1 cellular context compared by ENCODE assay signal in the genomic region with DNA sequence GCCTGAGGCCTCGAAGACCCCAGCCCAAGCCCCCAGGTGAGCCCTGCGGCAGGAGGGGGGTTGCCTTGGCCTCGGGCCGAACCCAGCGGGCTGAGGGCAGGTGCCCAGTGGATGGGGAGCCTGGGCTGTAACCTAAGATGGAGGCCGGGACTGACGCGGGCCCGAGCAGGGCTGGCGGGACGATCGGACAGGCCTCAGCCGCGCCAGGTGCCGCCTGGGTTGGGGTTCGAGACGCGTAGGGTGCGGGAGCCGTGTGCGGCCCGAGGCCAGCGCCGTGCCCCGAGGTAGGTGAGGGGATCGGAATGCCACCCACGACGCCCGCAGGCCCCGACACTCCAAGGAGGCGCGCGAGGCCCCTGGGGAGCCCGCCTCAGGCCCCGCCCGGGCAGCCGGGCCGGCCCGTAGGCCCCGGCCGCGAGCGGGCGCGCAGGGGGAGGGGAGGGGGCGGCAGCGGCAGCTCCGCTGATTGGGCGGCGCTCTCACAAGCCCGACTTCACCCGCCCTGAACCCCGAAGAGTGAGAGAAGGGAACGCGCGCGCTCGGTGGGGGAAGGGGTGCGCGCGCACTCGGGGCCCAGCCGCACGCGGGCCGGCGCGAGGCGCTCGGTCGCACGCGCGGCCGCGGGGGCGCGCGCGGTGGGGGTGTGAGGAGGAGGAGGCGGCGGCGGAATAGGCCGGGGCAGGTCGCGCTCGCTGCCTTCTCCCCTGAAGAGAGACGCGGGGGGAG.
TF ChIP-seq lines count a peak whose summit lies in the region.

A gene with protein sequence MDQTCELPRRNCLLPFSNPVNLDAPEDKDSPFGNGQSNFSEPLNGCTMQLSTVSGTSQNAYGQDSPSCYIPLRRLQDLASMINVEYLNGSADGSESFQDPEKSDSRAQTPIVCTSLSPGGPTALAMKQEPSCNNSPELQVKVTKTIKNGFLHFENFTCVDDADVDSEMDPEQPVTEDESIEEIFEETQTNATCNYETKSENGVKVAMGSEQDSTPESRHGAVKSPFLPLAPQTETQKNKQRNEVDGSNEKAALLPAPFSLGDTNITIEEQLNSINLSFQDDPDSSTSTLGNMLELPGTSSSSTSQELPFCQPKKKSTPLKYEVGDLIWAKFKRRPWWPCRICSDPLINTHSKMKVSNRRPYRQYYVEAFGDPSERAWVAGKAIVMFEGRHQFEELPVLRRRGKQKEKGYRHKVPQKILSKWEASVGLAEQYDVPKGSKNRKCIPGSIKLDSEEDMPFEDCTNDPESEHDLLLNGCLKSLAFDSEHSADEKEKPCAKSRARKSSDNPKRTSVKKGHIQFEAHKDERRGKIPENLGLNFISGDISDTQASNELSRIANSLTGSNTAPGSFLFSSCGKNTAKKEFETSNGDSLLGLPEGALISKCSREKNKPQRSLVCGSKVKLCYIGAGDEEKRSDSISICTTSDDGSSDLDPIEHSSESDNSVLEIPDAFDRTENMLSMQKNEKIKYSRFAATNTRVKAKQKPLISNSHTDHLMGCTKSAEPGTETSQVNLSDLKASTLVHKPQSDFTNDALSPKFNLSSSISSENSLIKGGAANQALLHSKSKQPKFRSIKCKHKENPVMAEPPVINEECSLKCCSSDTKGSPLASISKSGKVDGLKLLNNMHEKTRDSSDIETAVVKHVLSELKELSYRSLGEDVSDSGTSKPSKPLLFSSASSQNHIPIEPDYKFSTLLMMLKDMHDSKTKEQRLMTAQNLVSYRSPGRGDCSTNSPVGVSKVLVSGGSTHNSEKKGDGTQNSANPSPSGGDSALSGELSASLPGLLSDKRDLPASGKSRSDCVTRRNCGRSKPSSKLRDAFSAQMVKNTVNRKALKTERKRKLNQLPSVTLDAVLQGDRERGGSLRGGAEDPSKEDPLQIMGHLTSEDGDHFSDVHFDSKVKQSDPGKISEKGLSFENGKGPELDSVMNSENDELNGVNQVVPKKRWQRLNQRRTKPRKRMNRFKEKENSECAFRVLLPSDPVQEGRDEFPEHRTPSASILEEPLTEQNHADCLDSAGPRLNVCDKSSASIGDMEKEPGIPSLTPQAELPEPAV (N-terminal part only) (plus strand): TSS at position 655 of the 726 bp plus-strand sequence. CDS start 1,331 bp downstream, outside the sequence.

TF ChIP-seq in WTC11, 78 proteins besides CTCF, POLR2A, EP300 and RAD21 (continued from another document and continues in another):
- TF ChIP-seq, protein P1, sequence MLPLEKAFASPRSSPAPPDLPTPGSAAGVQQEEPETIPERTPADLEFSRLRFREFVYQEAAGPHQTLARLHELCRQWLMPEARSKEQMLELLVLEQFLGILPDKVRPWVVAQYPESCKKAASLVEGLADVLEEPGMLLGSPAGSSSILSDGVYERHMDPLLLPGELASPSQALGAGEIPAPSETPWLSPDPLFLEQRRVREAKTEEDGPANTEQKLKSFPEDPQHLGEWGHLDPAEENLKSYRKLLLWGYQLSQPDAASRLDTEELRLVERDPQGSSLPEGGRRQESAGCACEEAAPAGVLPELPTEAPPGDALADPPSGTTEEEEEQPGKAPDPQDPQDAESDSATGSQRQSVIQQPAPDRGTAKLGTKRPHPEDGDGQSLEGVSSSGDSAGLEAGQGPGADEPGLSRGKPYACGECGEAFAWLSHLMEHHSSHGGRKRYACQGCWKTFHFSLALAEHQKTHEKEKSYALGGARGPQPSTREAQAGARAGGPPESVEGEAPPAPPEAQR (CRISPR knock-in tag; IDR thresholded peaks at IDR 0.05): peak; percentile 74; the same call in 1 of the 2 replicates
- no peak for TF ChIP-seq ZNF317 (CRISPR knock-in tag; IDR thresholded peaks at IDR 0.05; ENCODE audit: borderline replicate concordance, low read depth)
- TF ChIP-seq, protein P2, sequence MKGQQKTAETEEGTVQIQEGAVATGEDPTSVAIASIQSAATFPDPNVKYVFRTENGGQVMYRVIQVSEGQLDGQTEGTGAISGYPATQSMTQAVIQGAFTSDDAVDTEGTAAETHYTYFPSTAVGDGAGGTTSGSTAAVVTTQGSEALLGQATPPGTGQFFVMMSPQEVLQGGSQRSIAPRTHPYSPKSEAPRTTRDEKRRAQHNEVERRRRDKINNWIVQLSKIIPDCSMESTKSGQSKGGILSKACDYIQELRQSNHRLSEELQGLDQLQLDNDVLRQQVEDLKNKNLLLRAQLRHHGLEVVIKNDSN (CRISPR knock-in tag; IDR thresholded peaks at IDR 0.05): peak; percentile 58; the same call in 1 of the 2 replicates
- no peak for TF ChIP-seq HMGA2 (CRISPR knock-in tag; IDR thresholded peaks at IDR 0.05)
- TF ChIP-seq, protein P3, sequence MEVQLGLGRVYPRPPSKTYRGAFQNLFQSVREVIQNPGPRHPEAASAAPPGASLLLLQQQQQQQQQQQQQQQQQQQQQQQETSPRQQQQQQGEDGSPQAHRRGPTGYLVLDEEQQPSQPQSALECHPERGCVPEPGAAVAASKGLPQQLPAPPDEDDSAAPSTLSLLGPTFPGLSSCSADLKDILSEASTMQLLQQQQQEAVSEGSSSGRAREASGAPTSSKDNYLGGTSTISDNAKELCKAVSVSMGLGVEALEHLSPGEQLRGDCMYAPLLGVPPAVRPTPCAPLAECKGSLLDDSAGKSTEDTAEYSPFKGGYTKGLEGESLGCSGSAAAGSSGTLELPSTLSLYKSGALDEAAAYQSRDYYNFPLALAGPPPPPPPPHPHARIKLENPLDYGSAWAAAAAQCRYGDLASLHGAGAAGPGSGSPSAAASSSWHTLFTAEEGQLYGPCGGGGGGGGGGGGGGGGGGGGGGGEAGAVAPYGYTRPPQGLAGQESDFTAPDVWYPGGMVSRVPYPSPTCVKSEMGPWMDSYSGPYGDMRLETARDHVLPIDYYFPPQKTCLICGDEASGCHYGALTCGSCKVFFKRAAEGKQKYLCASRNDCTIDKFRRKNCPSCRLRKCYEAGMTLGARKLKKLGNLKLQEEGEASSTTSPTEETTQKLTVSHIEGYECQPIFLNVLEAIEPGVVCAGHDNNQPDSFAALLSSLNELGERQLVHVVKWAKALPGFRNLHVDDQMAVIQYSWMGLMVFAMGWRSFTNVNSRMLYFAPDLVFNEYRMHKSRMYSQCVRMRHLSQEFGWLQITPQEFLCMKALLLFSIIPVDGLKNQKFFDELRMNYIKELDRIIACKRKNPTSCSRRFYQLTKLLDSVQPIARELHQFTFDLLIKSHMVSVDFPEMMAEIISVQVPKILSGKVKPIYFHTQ (CRISPR knock-in tag; IDR thresholded peaks at IDR 0.05): no peak
- peak; percentile 84; the same call in 1 of the 2 replicates for TF ChIP-seq ZNF416 (CRISPR knock-in tag; IDR thresholded peaks at IDR 0.05)
- no peak for TF ChIP-seq CREM (CRISPR knock-in tag; IDR thresholded peaks at IDR 0.05)
- TF ChIP-seq, protein P4, sequence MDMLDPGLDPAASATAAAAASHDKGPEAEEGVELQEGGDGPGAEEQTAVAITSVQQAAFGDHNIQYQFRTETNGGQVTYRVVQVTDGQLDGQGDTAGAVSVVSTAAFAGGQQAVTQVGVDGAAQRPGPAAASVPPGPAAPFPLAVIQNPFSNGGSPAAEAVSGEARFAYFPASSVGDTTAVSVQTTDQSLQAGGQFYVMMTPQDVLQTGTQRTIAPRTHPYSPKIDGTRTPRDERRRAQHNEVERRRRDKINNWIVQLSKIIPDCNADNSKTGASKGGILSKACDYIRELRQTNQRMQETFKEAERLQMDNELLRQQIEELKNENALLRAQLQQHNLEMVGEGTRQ (CRISPR knock-in tag; IDR thresholded peaks at IDR 0.05): 0 out of 2 replicates have a peak, but pooled peaks have one; percentile 6
- TF ChIP-seq SP1 (CRISPR knock-in tag; conservative IDR thresholded peaks at IDR 0.05): peak; percentile 68
- TF ChIP-seq SMAD3 (CRISPR knock-in tag; IDR thresholded peaks at IDR 0.05; ENCODE audit: borderline replicate concordance): peak; percentile 24; the same call in 1 of the 2 replicates
- peak; percentile 35; the same call in 1 of the 2 replicates for TF ChIP-seq ZNF219 (CRISPR knock-in tag; IDR thresholded peaks at IDR 0.05; ENCODE audit: borderline replicate concordance)
- TF ChIP-seq ESRRA (CRISPR knock-in tag; IDR thresholded peaks at IDR 0.05; ENCODE audit: borderline replicate concordance): no peak
- TF ChIP-seq, protein P5, sequence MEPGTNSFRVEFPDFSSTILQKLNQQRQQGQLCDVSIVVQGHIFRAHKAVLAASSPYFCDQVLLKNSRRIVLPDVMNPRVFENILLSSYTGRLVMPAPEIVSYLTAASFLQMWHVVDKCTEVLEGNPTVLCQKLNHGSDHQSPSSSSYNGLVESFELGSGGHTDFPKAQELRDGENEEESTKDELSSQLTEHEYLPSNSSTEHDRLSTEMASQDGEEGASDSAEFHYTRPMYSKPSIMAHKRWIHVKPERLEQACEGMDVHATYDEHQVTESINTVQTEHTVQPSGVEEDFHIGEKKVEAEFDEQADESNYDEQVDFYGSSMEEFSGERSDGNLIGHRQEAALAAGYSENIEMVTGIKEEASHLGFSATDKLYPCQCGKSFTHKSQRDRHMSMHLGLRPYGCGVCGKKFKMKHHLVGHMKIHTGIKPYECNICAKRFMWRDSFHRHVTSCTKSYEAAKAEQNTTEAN (CRISPR knock-in tag; IDR thresholded peaks at IDR 0.05): no peak; the same call in 1 of the 2 replicates
- TF ChIP-seq, protein P6, sequence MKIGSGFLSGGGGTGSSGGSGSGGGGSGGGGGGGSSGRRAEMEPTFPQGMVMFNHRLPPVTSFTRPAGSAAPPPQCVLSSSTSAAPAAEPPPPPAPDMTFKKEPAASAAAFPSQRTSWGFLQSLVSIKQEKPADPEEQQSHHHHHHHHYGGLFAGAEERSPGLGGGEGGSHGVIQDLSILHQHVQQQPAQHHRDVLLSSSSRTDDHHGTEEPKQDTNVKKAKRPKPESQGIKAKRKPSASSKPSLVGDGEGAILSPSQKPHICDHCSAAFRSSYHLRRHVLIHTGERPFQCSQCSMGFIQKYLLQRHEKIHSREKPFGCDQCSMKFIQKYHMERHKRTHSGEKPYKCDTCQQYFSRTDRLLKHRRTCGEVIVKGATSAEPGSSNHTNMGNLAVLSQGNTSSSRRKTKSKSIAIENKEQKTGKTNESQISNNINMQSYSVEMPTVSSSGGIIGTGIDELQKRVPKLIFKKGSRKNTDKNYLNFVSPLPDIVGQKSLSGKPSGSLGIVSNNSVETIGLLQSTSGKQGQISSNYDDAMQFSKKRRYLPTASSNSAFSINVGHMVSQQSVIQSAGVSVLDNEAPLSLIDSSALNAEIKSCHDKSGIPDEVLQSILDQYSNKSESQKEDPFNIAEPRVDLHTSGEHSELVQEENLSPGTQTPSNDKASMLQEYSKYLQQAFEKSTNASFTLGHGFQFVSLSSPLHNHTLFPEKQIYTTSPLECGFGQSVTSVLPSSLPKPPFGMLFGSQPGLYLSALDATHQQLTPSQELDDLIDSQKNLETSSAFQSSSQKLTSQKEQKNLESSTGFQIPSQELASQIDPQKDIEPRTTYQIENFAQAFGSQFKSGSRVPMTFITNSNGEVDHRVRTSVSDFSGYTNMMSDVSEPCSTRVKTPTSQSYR (CRISPR knock-in tag; IDR thresholded peaks at IDR 0.05): 0 out of 2 replicates have a peak, but pooled peaks have one; percentile 14
- TF ChIP-seq, protein P7, sequence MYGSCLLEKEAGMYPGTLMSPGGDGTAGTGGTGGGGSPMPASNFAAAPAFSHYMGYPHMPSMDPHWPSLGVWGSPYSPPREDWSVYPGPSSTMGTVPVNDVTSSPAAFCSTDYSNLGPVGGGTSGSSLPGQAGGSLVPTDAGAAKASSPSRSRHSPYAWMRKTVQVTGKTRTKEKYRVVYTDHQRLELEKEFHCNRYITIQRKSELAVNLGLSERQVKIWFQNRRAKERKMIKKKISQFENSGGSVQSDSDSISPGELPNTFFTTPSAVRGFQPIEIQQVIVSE (CRISPR knock-in tag; IDR thresholded peaks at IDR 0.05; ENCODE audit: borderline replicate concordance): no peak
- TF ChIP-seq SOX15 (CRISPR knock-in tag; IDR thresholded peaks at IDR 0.05): no peak
- TF ChIP-seq NR1H2 (CRISPR knock-in tag; IDR thresholded peaks at IDR 0.05): no peak
- TF ChIP-seq, protein P8, sequence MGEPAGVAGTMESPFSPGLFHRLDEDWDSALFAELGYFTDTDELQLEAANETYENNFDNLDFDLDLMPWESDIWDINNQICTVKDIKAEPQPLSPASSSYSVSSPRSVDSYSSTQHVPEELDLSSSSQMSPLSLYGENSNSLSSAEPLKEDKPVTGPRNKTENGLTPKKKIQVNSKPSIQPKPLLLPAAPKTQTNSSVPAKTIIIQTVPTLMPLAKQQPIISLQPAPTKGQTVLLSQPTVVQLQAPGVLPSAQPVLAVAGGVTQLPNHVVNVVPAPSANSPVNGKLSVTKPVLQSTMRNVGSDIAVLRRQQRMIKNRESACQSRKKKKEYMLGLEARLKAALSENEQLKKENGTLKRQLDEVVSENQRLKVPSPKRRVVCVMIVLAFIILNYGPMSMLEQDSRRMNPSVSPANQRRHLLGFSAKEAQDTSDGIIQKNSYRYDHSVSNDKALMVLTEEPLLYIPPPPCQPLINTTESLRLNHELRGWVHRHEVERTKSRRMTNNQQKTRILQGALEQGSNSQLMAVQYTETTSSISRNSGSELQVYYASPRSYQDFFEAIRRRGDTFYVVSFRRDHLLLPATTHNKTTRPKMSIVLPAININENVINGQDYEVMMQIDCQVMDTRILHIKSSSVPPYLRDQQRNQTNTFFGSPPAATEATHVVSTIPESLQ (CRISPR knock-in tag; IDR thresholded peaks at IDR 0.05): no peak
- TF ChIP-seq, protein P9, sequence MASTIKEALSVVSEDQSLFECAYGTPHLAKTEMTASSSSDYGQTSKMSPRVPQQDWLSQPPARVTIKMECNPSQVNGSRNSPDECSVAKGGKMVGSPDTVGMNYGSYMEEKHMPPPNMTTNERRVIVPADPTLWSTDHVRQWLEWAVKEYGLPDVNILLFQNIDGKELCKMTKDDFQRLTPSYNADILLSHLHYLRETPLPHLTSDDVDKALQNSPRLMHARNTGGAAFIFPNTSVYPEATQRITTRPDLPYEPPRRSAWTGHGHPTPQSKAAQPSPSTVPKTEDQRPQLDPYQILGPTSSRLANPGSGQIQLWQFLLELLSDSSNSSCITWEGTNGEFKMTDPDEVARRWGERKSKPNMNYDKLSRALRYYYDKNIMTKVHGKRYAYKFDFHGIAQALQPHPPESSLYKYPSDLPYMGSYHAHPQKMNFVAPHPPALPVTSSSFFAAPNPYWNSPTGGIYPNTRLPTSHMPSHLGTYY (CRISPR knock-in tag; IDR thresholded peaks at IDR 0.05): no peak
- TF ChIP-seq, protein P10, sequence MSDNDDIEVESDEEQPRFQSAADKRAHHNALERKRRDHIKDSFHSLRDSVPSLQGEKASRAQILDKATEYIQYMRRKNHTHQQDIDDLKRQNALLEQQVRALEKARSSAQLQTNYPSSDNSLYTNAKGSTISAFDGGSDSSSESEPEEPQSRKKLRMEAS (CRISPR knock-in tag; IDR thresholded peaks at IDR 0.05): peak; percentile 78
- TF ChIP-seq, protein P11, sequence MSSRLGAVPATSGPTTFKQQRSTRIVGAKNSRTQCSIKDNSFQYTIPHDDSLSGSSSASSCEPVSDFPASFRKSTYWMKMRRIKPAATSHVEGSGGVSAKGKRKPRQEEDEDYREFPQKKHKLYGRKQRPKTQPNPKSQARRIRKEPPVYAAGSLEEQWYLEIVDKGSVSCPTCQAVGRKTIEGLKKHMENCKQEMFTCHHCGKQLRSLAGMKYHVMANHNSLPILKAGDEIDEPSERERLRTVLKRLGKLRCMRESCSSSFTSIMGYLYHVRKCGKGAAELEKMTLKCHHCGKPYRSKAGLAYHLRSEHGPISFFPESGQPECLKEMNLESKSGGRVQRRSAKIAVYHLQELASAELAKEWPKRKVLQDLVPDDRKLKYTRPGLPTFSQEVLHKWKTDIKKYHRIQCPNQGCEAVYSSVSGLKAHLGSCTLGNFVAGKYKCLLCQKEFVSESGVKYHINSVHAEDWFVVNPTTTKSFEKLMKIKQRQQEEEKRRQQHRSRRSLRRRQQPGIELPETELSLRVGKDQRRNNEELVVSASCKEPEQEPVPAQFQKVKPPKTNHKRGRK (CRISPR knock-in tag; IDR thresholded peaks at IDR 0.05; ENCODE audit: borderline replicate concordance): no peak
